Comparison of ENCODE assay signal across 8 cellular contexts in genomic region chr13:51453959-51454703, GRCh38. TPM values are rescaled to one million over a fixed set of nuclear protein-coding genes. Genes with fewer than 3 reads are reported as not detected.
DNase-seq lines count a peak whose midpoint lies in the region; ATAC-seq and TF ChIP-seq lines count a peak whose summit lies in the region.

No MANE protein-coding gene starts in this region.

- H3K27ac ChIP-seq in esophagus squamous epithelium, result peak overlapping the region; percentile 95 to 100 (median 98)
- H3K27ac ChIP-seq in thymus (ENCODE audit: low read depth), result peak overlapping the region; percentile 99

- no peak for TF ChIP-seq CTCF in esophagus squamous epithelium (IDR thresholded peaks at IDR 0.05)

- intact Hi-C loops in esophagus squamous epithelium (cut with DNase I), result loop anchor here (2.0 to 10.0 kb wide), 2 partner anchors 131 to 331 kb away; partner anchors contain the start of gene WDFY2

- H3K36me3 ChIP-seq in ES-I3 (ENCODE audit: insufficient read depth, low read length), result 0 out of 2 replicates have a peak, but pooled peaks cover 2% of the 10 kb centered on the region
- H3K36me3 ChIP-seq in esophagus squamous epithelium, result peaks cover 5 to 35% (median 6%) of the 10 kb centered on the region in 3 donors
- H3K36me3 ChIP-seq in neuron (ENCODE audit: insufficient read depth, low read length), result peaks cover 25% of the 10 kb centered on the region
- peaks cover 12% of the 10 kb centered on the region for H3K36me3 ChIP-seq in thymus (ENCODE audit: control insufficient read depth, insufficient read depth)

- 6 to 7% methylated on average over 12 to 13 of the region's 13 CpGs for WGBS in esophagus squamous epithelium, 2 donors
- 12% methylated on average over 13 of the region's 13 CpGs for WGBS in thymus

- DNase-seq in NCI-H146 treated with DMSO at 0.1 percent for 48 hours (lab: John Stamatoyannopoulos, UW; ENCODE audit: unreplicated experiment) (peak; percentile 35), activated T-cell treated with anti-CD3 and anti-CD28 coated beads for 4 hours (peak; percentile 38), esophagus squamous epithelium (lab: John Stamatoyannopoulos, UW) (no peak)

- H3K9ac ChIP-seq in ES-I3 (ENCODE audit: low read depth, low read length), result peak overlapping the region; percentile 95

- H3K4me1 ChIP-seq in ES-I3 (ENCODE audit: insufficient read depth, low read length), result peaks cover 6% of the 10 kb centered on the region; the same call in 1 of the 2 replicates
- peaks cover 7 to 41% (median 16%) of the 10 kb centered on the region in 3 donors for H3K4me1 ChIP-seq in esophagus squamous epithelium
- H3K4me1 ChIP-seq in neuron (ENCODE audit: insufficient read depth, low read length), result peaks cover 24% of the 10 kb centered on the region
- no peaks in the 10 kb centered on the region for H3K4me1 ChIP-seq in thymus (ENCODE audit: control insufficient read depth, insufficient read depth, low read length)

- peak overlapping the region; percentile 59 to 99 (median 88) for H3K4me3 ChIP-seq in esophagus squamous epithelium
- H3K4me3 ChIP-seq in neuron (ENCODE audit: low read length), result peak overlapping the region; percentile 80
- H3K4me3 ChIP-seq in thymus (ENCODE audit: low read length), result peak overlapping the region; percentile 92

- no peak for ATAC-seq in GM21526 (IDR thresholded peaks at IDR 0.05; ENCODE audit: low FRiP score, unreplicated experiment)
- no peak for ATAC-seq in GM18870 (IDR thresholded peaks at IDR 0.05; ENCODE audit: unreplicated experiment)

- no peaks in the 10 kb centered on the region for H3K27me3 ChIP-seq in esophagus squamous epithelium
- H3K27me3 ChIP-seq in neuron (ENCODE audit: insufficient read depth, low read length), result no peaks in the 10 kb centered on the region
- H3K27me3 ChIP-seq in thymus (ENCODE audit: control insufficient read depth, insufficient read depth), result no peaks in the 10 kb centered on the region

- peak overlapping the region; percentile 60 for H2AFZ ChIP-seq in neuron (ENCODE audit: low read depth, low read length)

- peaks cover 2% of the 10 kb centered on the region; the same call in 1 of the 2 replicates for H3K9me3 ChIP-seq in ES-I3 (ENCODE audit: control insufficient read depth, insufficient read depth, low read length)
- no peaks in the 10 kb centered on the region for H3K9me3 ChIP-seq in esophagus squamous epithelium
- peaks cover 13% of the 10 kb centered on the region for H3K9me3 ChIP-seq in neuron (ENCODE audit: low read length)
- peaks cover 1% of the 10 kb centered on the region for H3K9me3 ChIP-seq in thymus (ENCODE audit: control insufficient read depth)

- no peak for TF ChIP-seq POLR2A in esophagus squamous epithelium (IDR thresholded peaks at IDR 0.05)

RNA-seq across cellular contexts. Expression of gene INTS6, which starts 1.3 kb away (rescaled TPM):
- 10 to 100 TPM; 25.1 to 42.2 (median 31.8) TPM for total RNA-seq in esophagus squamous epithelium
- polyA plus RNA-seq in thymus, result 22.7 TPM
